In the genomic region with DNA sequence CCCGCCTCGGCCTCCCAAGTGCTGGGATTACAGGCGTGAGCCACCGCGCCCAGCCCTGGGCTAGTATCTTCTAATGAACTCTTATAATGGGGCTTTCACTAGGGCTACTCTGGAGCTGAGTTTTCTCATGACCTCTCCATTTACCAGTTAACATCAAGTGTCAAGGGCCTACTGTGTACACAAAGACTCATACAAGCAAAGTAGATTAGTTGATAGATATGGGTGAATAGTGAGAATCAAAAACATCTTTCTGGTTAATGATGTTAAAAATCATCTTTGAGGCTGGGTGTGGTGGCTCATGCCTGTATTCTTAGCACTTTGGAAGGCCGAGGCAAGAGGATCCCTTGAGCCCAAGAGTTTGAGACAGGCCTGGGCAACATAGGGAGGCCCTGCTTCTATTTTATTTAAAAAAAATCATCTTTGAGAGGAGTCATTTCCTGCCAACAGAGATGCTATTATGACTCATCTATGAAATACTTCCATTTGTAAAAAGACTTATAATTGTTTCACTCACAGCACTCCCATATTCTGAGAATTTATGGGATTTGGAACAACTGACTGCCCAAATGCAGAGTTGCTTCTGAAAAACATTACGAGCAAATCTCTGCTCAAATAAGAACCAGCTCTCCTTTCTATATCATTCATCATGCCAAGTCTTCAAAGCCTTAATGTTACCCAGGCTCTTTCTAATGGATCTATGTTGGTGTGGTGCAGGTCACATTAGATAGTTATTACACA, we compare ENCODE assay signal across 10 cellular contexts. TPM values are rescaled to one million over a fixed set of nuclear protein-coding genes. Genes with fewer than 3 reads are reported as not detected.
DNase-seq lines count a peak whose midpoint lies in the region; ATAC-seq, FAIRE-seq and TF ChIP-seq lines count a peak whose summit lies in the region.
"Had no signal": no experiment of that assay in that cellular context is flagged by ENCODE, and none has a peak within 500 bp of the region (broad histone marks: within the 10 kb centered on the region; RNA-seq: fewer than 3 reads in every experiment).

No MANE protein-coding gene starts in this region.

- H3K4ac ChIP-seq in IMR-90 (ENCODE audit: low read depth, low read length), result peak overlapping the region; percentile 94; the same call in 1 of the 2 replicates

- no peak for TF ChIP-seq CTCF in IMR-90 (conservative IDR thresholded peaks at IDR 0.05; ENCODE audit: low read depth, low read length)
- TF ChIP-seq CTCF in bronchial epithelial cell (IDR thresholded peaks at IDR 0.05; ENCODE audit: insufficient read depth, low read length, severe bottlenecking), result no peak

- dilution Hi-C loops in IMR-90 (cut with HindIII; ENCODE audit: low sequenced_read_pairs, unreplicated experiment), result no loop called here

- no peaks in the 10 kb centered on the region for H3K9me3 ChIP-seq in IMR-90 (ENCODE audit: control insufficient read depth, insufficient read depth, low read length)
- H3K9me3 ChIP-seq: transverse colon had no signal

- no peak for TF ChIP-seq POLR2A in IMR-90 (IDR thresholded peaks at IDR 0.05; ENCODE audit: low read depth, low read length)

- H2AFZ ChIP-seq in IMR-90 (replicated peaks; ENCODE audit: low read length, poor library complexity), result peak overlapping the region; percentile 61

- H3K27me3 ChIP-seq in IMR-90 (ENCODE audit: control insufficient read depth, insufficient read depth, low read length) (no peaks in the 10 kb centered on the region), bronchial epithelial cell (ENCODE audit: control insufficient read depth, insufficient read depth, low read length) (no peaks in the 10 kb centered on the region)
- H3K27me3 ChIP-seq: transverse colon had no signal

- H4K20me1 ChIP-seq in IMR-90 (ENCODE audit: insufficient read depth, low read length), result no peaks in the 10 kb centered on the region

- no peak overlapping the region for H3K9ac ChIP-seq in IMR-90 (ENCODE audit: low read depth, low read length)

- H3K79me1 ChIP-seq in IMR-90 (ENCODE audit: low read depth in 1 of 2, low read length in 2 of 2), result no peaks in the 10 kb centered on the region

- H2BK20ac ChIP-seq in IMR-90 (ENCODE audit: low read depth, low read length), result peak overlapping the region; percentile 92

- peak overlapping the region; percentile 36; the same call in 1 of the 2 replicates for H3K4me2 ChIP-seq in IMR-90 (ENCODE audit: low read depth, low read length)

- peak overlapping the region; percentile 22 for H2AK9ac ChIP-seq in IMR-90 (replicated peaks; ENCODE audit: low read depth, low read length, poor library complexity)

- no CpG with 5 or more reads among the region's 7 CpGs for WGBS in IMR-90 (ENCODE audit: extremely low coverage in 2 of 2, insufficient read length in 1 of 2), 2 experiments

- peak overlapping the region; percentile 93; the same call in 1 of the 3 replicates for H2BK15ac ChIP-seq in IMR-90 (ENCODE audit: low read depth, low read length)

- H3K4me1 ChIP-seq in IMR-90 (ENCODE audit: control insufficient read depth, insufficient read depth, low read length), result peaks cover 11% of the 10 kb centered on the region; the same call in 1 of the 2 replicates

- DNase-seq in AG20443 (ENCODE audit: low spot score) (peak; percentile 73), IMR-90 (peak; percentile 85), bronchial epithelial cell (ENCODE audit: low read depth) (peak; percentile 84), middle frontal gyrus (ENCODE audit: extremely low spot score, low spot score) (peak; percentile 10), nucleus accumbens (lab: John Stamatoyannopoulos, UW) (no peak), CD1c-positive myeloid dendritic cell (ENCODE audit: extremely low spot score) (no peak)
- DNase-seq: NCI-H2107, transverse colon had no signal

- peak overlapping the region; percentile 96; the same call in 1 of the 2 replicates for H3K23ac ChIP-seq in IMR-90 (ENCODE audit: low read depth, low read length)

- peak overlapping the region; percentile 96 for H3K14ac ChIP-seq in IMR-90 (replicated peaks; ENCODE audit: low read depth, low read length)

- H2BK5ac ChIP-seq in IMR-90 (ENCODE audit: low read depth, low read length, poor library complexity, severe bottlenecking), result peak overlapping the region; percentile 95

- peak overlapping the region; percentile 93 for H2BK120ac ChIP-seq in IMR-90 (ENCODE audit: low read depth, low read length)

- H4K91ac ChIP-seq in IMR-90 (ENCODE audit: insufficient read depth, low read depth, low read length), result peak overlapping the region; percentile 88

- no TSS peak for BruUV-seq in IMR-90 (replicated peaks; lab: Mats Ljungman, UMichigan)

- no peaks in the 10 kb centered on the region for H3K36me3 ChIP-seq in IMR-90 (ENCODE audit: control insufficient read depth, insufficient read depth, low read length)
- H3K36me3 ChIP-seq in bronchial epithelial cell (ENCODE audit: control insufficient read depth, insufficient read depth, low read length), result no peaks in the 10 kb centered on the region
- H3K36me3 ChIP-seq: transverse colon had no signal

- peak overlapping the region; percentile 93 for H4K5ac ChIP-seq in IMR-90 (ENCODE audit: low read depth, low read length)

- ATAC-seq in IMR-90 (ENCODE audit: low read depth) (peak; percentile 95), GM18517 (IDR thresholded peaks at IDR 0.05; ENCODE audit: unreplicated experiment) (no peak), GM18873 (IDR thresholded peaks at IDR 0.05; ENCODE audit: low FRiP score, unreplicated experiment) (no peak)

- H3K4me3 ChIP-seq in IMR-90 (ENCODE audit: insufficient read depth, low read depth, low read length) (no peak overlapping the region), bronchial epithelial cell (ENCODE audit: low read depth, low read length) (no peak overlapping the region)
- H3K4me3 ChIP-seq: transverse colon had no signal

- peak overlapping the region; percentile 98 for H3K18ac ChIP-seq in IMR-90 (ENCODE audit: low read depth, low read length)

- CTCF ChIA-PET in IMR-90 (lab: Yijun Ruan, JAX), result interaction anchor here (0.9 kb wide), 1 partner anchor 69 kb away, joined by 3 read pairs; no protein-coding TSS in a partner anchor

- FAIRE-seq in bronchial epithelial cell (lab: Jason Lieb, UNC), result no peak

- peak overlapping the region; percentile 63 for H3K27ac ChIP-seq in IMR-90 (ENCODE audit: insufficient read depth, low read length)

- peak overlapping the region; percentile 34 for H3K56ac ChIP-seq in IMR-90 (ENCODE audit: extremely low read depth, insufficient read depth, low read length)

- in situ Hi-C loops in IMR-90 (cut with MboI; ENCODE audit: low sequenced_read_pairs), result no loop called here

- no peaks in the 10 kb centered on the region; the same call in 1 of the 2 replicates for H3K9me1 ChIP-seq in IMR-90 (ENCODE audit: insufficient read depth, low read length)

- peak overlapping the region; percentile 89 to 96 for H4K8ac ChIP-seq in IMR-90 (ENCODE audit: low read depth in 2 of 2, low read length in 2 of 2)

- intact Hi-C loops in IMR-90 (cut with micrococcal nuclease), result no loop called here

- no peak for TF ChIP-seq RAD21 in IMR-90 (IDR thresholded peaks at IDR 0.05; ENCODE audit: low read length)

- POLR2A ChIA-PET in IMR-90 (lab: Charles Lee; ENCODE audit: unreplicated experiment), result no interaction called here

- peak overlapping the region; percentile 27; the same call in 1 of the 2 replicates for H2AK5ac ChIP-seq in IMR-90 (ENCODE audit: low read depth, low read length)

TF ChIP-seq in IMR-90, 13 proteins besides CTCF, POLR2A, EP300 and RAD21:
- TF ChIP-seq FOS (IDR thresholded peaks at IDR 0.05; ENCODE audit: low read depth, low read length) (peak; percentile 86), MAFK (IDR thresholded peaks at IDR 0.05; ENCODE audit: low read depth, low read length) (no peak), BHLHE40 (IDR thresholded peaks at IDR 0.05; ENCODE audit: low read depth, low read length) (no peak; the same call in 1 of the 2 replicates)

RNA-seq across cellular contexts. Expression of a gene that starts 57.0 kb away (rescaled TPM):
- total RNA-seq in IMR-90 (2012; rRNA removed), result not detected in 2 replicates
- not detected in 2 replicates for polyA plus RNA-seq in IMR-90 (2012; rRNA removed)
- not detected in 2 replicates for polyA plus RNA-seq in IMR-90 (2012; cell fraction: cytosol; rRNA removed)
- 0.17 and 0.42 TPM in 2 replicates for polyA plus RNA-seq in IMR-90 (2012; cell fraction: nucleus; rRNA removed; ENCODE audit: low replicate concordance)
- total RNA-seq in bronchial epithelial cell, result not detected in 2 replicates
- total RNA-seq: transverse colon had no signal

Comparison
In these comparisons a context has a peak if more than half of its experiments do, and no peak if none do; other contexts are left out.
1. DNase-seq: peak in AG20443 (single experiment), IMR-90 (single experiment), bronchial epithelial cell (single experiment) and middle frontal gyrus (single experiment); none in nucleus accumbens (0 of 56) and CD1c-positive myeloid dendritic cell (single experiment).